In the genomic region with DNA sequence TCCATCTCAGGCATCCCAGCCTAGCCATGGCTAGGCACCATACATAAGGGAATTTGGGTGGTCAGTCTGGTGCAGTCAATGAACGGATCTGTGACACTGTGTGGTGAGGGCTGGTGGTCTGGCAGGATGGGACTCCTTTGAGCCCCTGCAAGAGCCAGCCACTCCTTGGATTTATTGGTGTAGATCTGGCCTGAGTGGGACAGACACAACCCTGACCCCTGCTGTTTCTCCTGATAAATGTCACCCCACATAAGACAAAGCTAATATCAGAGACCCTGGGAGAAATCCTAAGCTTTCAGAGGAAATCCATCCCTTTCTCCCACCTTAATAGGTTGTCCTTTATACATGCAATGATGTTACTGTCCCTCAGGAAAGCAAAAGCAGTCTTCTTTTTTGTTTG, we compare ENCODE assay signal across 8 cellular contexts. TPM values are rescaled to one million over a fixed set of nuclear protein-coding genes. Genes with fewer than 3 reads are reported as not detected.
DNase-seq lines count a peak whose midpoint lies in the region; ATAC-seq and TF ChIP-seq lines count a peak whose summit lies in the region.

No MANE protein-coding gene starts in this region.

- DNase-seq in COLO668 (lab: John Stamatoyannopoulos, UW; ENCODE audit: unreplicated experiment) (peak; percentile 4), HFF-Myc (ENCODE audit: extremely low read depth, low read depth) (no peak), activated B cell treated with CpG ODN at 0.5 μM for 24 hours (no peak), right lobe of liver (no peak), left lobe of liver (ENCODE audit: low spot score) (no peak), AG08396 (ENCODE audit: low spot score) (no peak), epidermal melanocyte (ENCODE audit: insufficient read length, low spot score) (no peak)
- no peak for DNase-seq in stimulated activated CD4-positive, alpha-beta T cell treated with anti-CD3 and anti-CD28 coated beads, Interleukin-15, amount 100 ng/mL, for 24 hours

- peaks cover 24% of the 10 kb centered on the region for H3K4me1 Mint-ChIP-seq in activated B cell treated with CpG ODN at 0.5 μM for 24 hours

- no peaks in the 10 kb centered on the region for H3K27me3 ChIP-seq in right lobe of liver

- H3K9me3 ChIP-seq in right lobe of liver: no peaks in the 10 kb centered on the region

- WGBS in right lobe of liver (ENCODE audit: insufficient coverage, low coverage, low lambda C conversion rate, missing lambda C conversion rate): 100% methylated on average over 1 of the region's 1 CpG

- H3K27ac Mint-ChIP-seq in activated B cell treated with CpG ODN at 0.5 μM for 24 hours: no peak overlapping the region

- peaks cover 0 to 12% (median 3%) of the 10 kb centered on the region in 4 donors for H3K4me1 ChIP-seq in right lobe of liver

- POLR2A ChIA-PET in activated B cell treated with CpG ODN at 0.5 μM for 24 hours (lab: Charles Lee): interaction anchor here (0.6 to 5.4 kb wide), 8 partner anchors 10 to 440 kb away, joined by 3 to 60 read pairs (median 4); a partner anchor contains a TSS

- H3K36me3 Mint-ChIP-seq in activated B cell treated with CpG ODN at 0.5 μM for 24 hours (ENCODE audit: low read depth): peaks cover 10% of the 10 kb centered on the region

- peak; percentile 44 for TF ChIP-seq CTCF in HFF-Myc (IDR thresholded peaks at IDR 0.05; ENCODE audit: low read depth, low read length, missing control alignments)
- no peak for TF ChIP-seq CTCF in activated B cell treated with CpG ODN at 0.5 μM for 24 hours (IDR thresholded peaks at IDR 0.05)
- TF ChIP-seq CTCF in right lobe of liver (IDR thresholded peaks at IDR 0.05): peak; percentile 20 to 44 (median 32)

- H3K4me3 ChIP-seq in HFF-Myc (replicated peaks; ENCODE audit: low read depth, low read length) (no peak overlapping the region), right lobe of liver (no peak overlapping the region)

- peaks cover 11% of the 10 kb centered on the region for H3K27me3 Mint-ChIP-seq in activated B cell treated with CpG ODN at 0.5 μM for 24 hours

- intact Hi-C loops in activated B cell treated with CpG ODN at 0.5 μM for 24 hours (cut with micrococcal nuclease): loop anchor here (1.0 to 5.0 kb wide), 4 partner anchors 24 to 1446 kb away; a partner anchor contains a TSS
- intact Hi-C loops in right lobe of liver (cut with DNase I): loop anchor here in 1 of 2 donors (10.0 kb wide), 1 partner anchor 86 kb away; a partner anchor contains a TSS

- ATAC-seq in activated B cell treated with CpG ODN at 0.5 μM for 24 hours (ENCODE audit: low read depth) (no peak), right lobe of liver (no peak), left lobe of liver (no peak)

- CTCF ChIA-PET in activated B cell treated with CpG ODN at 0.5 μM for 24 hours (lab: Charles Lee): interaction anchor here (0.8 to 1.9 kb wide), 10 partner anchors 10 to 125 kb away, joined by 3 to 24 read pairs (median 4); a partner anchor contains a TSS

- H3K9me3 Mint-ChIP-seq in activated B cell treated with CpG ODN at 0.5 μM for 24 hours: no peaks in the 10 kb centered on the region

- no peak for TF ChIP-seq POLR2A in right lobe of liver (IDR thresholded peaks at IDR 0.05)

- no peak overlapping the region for H3K27ac ChIP-seq in right lobe of liver

- no peaks in the 10 kb centered on the region for H3K36me3 ChIP-seq in right lobe of liver

- H3K4me3 Mint-ChIP-seq in activated B cell treated with CpG ODN at 0.5 μM for 24 hours: peak overlapping the region; percentile 66

RNA-seq across cellular contexts. Expression of a gene that starts 2.3 kb away (rescaled TPM):
- 0.29 and 1.9 TPM in 2 replicates for total RNA-seq in activated B cell treated with CpG ODN at 0.5 μM for 24 hours
- total RNA-seq in right lobe of liver: 1 to 10 TPM in 1 of 6 experiments, under 1 TPM in 5; 0.25 to 1.0 (median 0.45) TPM
- total RNA-seq in left lobe of liver: 1.0 TPM

RNA-seq across cellular contexts. Expression of a gene that starts 2.5 kb away (rescaled TPM):
- total RNA-seq in activated B cell treated with CpG ODN at 0.5 μM for 24 hours (137 and 174 TPM in 2 replicates), right lobe of liver (10 to 100 TPM; 19.5 to 39.1 (median 24.7) TPM), left lobe of liver (31.6 TPM)

RNA-seq across cellular contexts. Expression of a gene that starts 13.7 kb away (rescaled TPM):
- 5.4 and 5.8 TPM in 2 replicates for total RNA-seq in activated B cell treated with CpG ODN at 0.5 μM for 24 hours
- 10 to 100 TPM; 10.9 to 48.5 (median 23.6) TPM for total RNA-seq in right lobe of liver
- total RNA-seq in left lobe of liver: 71.8 TPM

RNA-seq across cellular contexts. Expression of a gene that starts 14.7 kb away (rescaled TPM):
- total RNA-seq in activated B cell treated with CpG ODN at 0.5 μM for 24 hours (13.8 and 24.1 TPM in 2 replicates), right lobe of liver (1 to 10 TPM in 3 of 6 experiments, under 1 TPM in 1, not detected in 2; 0.53 to 4.5 (median 2.2) TPM), left lobe of liver (0.86 TPM)

RNA-seq across cellular contexts. Expression of a gene that starts 23.9 kb away (rescaled TPM):
- total RNA-seq in activated B cell treated with CpG ODN at 0.5 μM for 24 hours: 10.5 and 11.9 TPM in 2 replicates
- total RNA-seq in right lobe of liver: 10 to 100 TPM in 5 of 6 experiments, 1 to 10 TPM in 1; 8.6 to 19.3 (median 13.9) TPM
- 20.3 TPM for total RNA-seq in left lobe of liver
